In genomic region chr19:49472936-49473335, GRCh38 we compare ENCODE assay signal across 1 cellular context.
TF ChIP-seq lines count a peak whose summit lies in the region.

No MANE protein-coding gene starts in this region.

TF ChIP-seq in H1, 55 proteins besides CTCF, POLR2A, EP300 and RAD21:
- no peak for TF ChIP-seq BRCA1 (IDR thresholded peaks at IDR 0.05; ENCODE audit: low read depth, low read length)
- no peak for TF ChIP-seq KDM1A (IDR thresholded peaks at IDR 0.05; ENCODE audit: borderline replicate concordance, low read length)
